In the genomic region with DNA sequence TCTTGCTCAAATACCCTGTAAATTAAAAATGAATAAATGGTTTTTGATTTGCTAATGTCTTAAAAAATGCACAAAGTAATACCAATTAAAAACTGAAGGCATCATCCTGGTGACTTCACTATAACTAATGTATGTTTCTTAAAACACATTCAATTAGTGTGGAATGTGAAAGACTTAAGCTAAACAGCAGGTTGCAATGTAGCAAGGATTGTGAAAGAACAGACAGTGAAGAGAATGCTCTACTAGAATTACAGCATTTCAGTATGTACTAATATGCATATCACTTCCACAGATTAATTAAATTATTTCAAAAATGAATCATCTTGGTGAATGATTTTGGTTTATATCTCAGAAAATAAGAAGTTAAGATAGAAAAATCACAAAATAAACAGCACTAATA, we compare ENCODE assay signal across 1 cellular context.
TF ChIP-seq lines count a peak whose summit lies in the region.

No MANE protein-coding gene starts in this region.

TF ChIP-seq in HCT116, 20 proteins besides CTCF, POLR2A, EP300 and RAD21 (continued from another document):
- TF ChIP-seq, protein P1, sequence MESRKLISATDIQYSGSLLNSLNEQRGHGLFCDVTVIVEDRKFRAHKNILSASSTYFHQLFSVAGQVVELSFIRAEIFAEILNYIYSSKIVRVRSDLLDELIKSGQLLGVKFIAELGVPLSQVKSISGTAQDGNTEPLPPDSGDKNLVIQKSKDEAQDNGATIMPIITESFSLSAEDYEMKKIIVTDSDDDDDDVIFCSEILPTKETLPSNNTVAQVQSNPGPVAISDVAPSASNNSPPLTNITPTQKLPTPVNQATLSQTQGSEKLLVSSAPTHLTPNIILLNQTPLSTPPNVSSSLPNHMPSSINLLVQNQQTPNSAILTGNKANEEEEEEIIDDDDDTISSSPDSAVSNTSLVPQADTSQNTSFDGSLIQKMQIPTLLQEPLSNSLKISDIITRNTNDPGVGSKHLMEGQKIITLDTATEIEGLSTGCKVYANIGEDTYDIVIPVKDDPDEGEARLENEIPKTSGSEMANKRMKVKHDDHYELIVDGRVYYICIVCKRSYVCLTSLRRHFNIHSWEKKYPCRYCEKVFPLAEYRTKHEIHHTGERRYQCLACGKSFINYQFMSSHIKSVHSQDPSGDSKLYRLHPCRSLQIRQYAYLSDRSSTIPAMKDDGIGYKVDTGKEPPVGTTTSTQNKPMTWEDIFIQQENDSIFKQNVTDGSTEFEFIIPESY (IDR thresholded peaks at IDR 0.05; ENCODE audit: extremely low read depth, insufficient replicate concordance, low read length) = no peak
- no peak for TF ChIP-seq ZNF274 (IDR thresholded peaks at IDR 0.05; ENCODE audit: low read depth, low read length)
- TF ChIP-seq EZH2 (IDR thresholded peaks at IDR 0.05) = no peak
- TF ChIP-seq CEBPB (IDR thresholded peaks at IDR 0.05; ENCODE audit: low read depth) = no peak
- no peak for TF ChIP-seq ZFX (IDR thresholded peaks at IDR 0.05)
- no peak for TF ChIP-seq TCF7L2 (IDR thresholded peaks at IDR 0.05; ENCODE audit: borderline replicate concordance, extremely low read depth, insufficient read depth, insufficient read length)
- TF ChIP-seq ELF1 (IDR thresholded peaks at IDR 0.05; ENCODE audit: borderline replicate concordance, low read depth) = no peak
- no peak for TF ChIP-seq SIN3A (IDR thresholded peaks at IDR 0.05; ENCODE audit: low read depth)
- no peak for TF ChIP-seq JUND (IDR thresholded peaks at IDR 0.05)
- TF ChIP-seq, protein P2, sequence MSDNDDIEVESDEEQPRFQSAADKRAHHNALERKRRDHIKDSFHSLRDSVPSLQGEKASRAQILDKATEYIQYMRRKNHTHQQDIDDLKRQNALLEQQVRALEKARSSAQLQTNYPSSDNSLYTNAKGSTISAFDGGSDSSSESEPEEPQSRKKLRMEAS (IDR thresholded peaks at IDR 0.05) = no peak
- TF ChIP-seq, protein P3, sequence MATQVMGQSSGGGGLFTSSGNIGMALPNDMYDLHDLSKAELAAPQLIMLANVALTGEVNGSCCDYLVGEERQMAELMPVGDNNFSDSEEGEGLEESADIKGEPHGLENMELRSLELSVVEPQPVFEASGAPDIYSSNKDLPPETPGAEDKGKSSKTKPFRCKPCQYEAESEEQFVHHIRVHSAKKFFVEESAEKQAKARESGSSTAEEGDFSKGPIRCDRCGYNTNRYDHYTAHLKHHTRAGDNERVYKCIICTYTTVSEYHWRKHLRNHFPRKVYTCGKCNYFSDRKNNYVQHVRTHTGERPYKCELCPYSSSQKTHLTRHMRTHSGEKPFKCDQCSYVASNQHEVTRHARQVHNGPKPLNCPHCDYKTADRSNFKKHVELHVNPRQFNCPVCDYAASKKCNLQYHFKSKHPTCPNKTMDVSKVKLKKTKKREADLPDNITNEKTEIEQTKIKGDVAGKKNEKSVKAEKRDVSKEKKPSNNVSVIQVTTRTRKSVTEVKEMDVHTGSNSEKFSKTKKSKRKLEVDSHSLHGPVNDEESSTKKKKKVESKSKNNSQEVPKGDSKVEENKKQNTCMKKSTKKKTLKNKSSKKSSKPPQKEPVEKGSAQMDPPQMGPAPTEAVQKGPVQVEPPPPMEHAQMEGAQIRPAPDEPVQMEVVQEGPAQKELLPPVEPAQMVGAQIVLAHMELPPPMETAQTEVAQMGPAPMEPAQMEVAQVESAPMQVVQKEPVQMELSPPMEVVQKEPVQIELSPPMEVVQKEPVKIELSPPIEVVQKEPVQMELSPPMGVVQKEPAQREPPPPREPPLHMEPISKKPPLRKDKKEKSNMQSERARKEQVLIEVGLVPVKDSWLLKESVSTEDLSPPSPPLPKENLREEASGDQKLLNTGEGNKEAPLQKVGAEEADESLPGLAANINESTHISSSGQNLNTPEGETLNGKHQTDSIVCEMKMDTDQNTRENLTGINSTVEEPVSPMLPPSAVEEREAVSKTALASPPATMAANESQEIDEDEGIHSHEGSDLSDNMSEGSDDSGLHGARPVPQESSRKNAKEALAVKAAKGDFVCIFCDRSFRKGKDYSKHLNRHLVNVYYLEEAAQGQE (IDR thresholded peaks at IDR 0.05; ENCODE audit: low read depth) = no peak
- TF ChIP-seq SP1 (IDR thresholded peaks at IDR 0.05; ENCODE audit: low read depth) = no peak
- no peak for TF ChIP-seq SRF (IDR thresholded peaks at IDR 0.05; ENCODE audit: low read depth)
